ENCODE assay signal across 19 cellular contexts in genomic region chr5:24788829-24789509, GRCh38.
DNase-seq lines count a peak whose midpoint lies in the region; ATAC-seq and TF ChIP-seq lines count a peak whose summit lies in the region.
"Had no signal": no experiment of that assay in that cellular context is flagged by ENCODE, and none has a peak within 500 bp of the region (broad histone marks: within the 10 kb centered on the region; RNA-seq: fewer than 3 reads in every experiment).

No MANE protein-coding gene starts in this region.

- H3K27ac ChIP-seq in SU-DHL-6 (ENCODE audit: low read depth, low read length): no peak overlapping the region
- H3K27ac ChIP-seq: ascending aorta, KMS-11 had no signal

- no peak overlapping the region for H3K4me3 ChIP-seq in SU-DHL-6 (ENCODE audit: insufficient read depth, low read length, poor library complexity, severe bottlenecking)
- H3K4me3 ChIP-seq in fibroblast of the aortic adventitia (ENCODE audit: low read depth, low read length): no peak overlapping the region
- H3K4me3 ChIP-seq: ascending aorta had no signal

- H3K9me2 ChIP-seq in SU-DHL-6 (replicated peaks; ENCODE audit: insufficient read depth, low read length): no peaks in the 10 kb centered on the region

- H4K20me1 ChIP-seq in SU-DHL-6 (ENCODE audit: low read depth, low read length): no peaks in the 10 kb centered on the region

- H3K27me3 ChIP-seq in SU-DHL-6 (ENCODE audit: low read length): no peaks in the 10 kb centered on the region
- H3K27me3 ChIP-seq: ascending aorta had no signal

- no peak overlapping the region for H3K4me3 Mint-ChIP-seq in activated T-cell treated with anti-CD3 and anti-CD28 coated beads, Interleukin-2, amount 50 U/mL, for 24 hours
- H3K4me3 Mint-ChIP-seq: activated T-helper 17 cell treated with anti-CD3 and anti-CD28 coated beads, Interleukin-2, amount 50 U/mL, for 72 hours; naive thymus-derived CD8-positive, alpha-beta T cell; stimulated activated naive B cell treated with anti-CD40 and anti-IgM and Interleukin-4, amounts not matched to agents 10 μg/mL and 1 μg/mL and 100 μg/mL, for 72 hours had no signal

- no peaks in the 10 kb centered on the region for H3F3A ChIP-seq in SU-DHL-6 (ENCODE audit: insufficient read depth)

- ATAC-seq in GM19023 (IDR thresholded peaks at IDR 0.05; ENCODE audit: unreplicated experiment): no peak
- ATAC-seq: activated T-helper 17 cell treated with anti-CD3 and anti-CD28 coated beads, Interleukin-2, amount 50 U/mL, for 72 hours; naive thymus-derived CD8-positive, alpha-beta T cell; stimulated activated naive B cell treated with anti-CD40 and anti-IgM and Interleukin-4, amounts not matched to agents 10 μg/mL and 1 μg/mL and 100 μg/mL, for 72 hours had no signal

- H3K4me1 Mint-ChIP-seq in activated T-cell treated with anti-CD3 and anti-CD28 coated beads, Interleukin-2, amount 50 U/mL, for 24 hours (ENCODE audit: low read depth): no peaks in the 10 kb centered on the region
- H3K4me1 Mint-ChIP-seq: activated T-helper 17 cell treated with anti-CD3 and anti-CD28 coated beads, Interleukin-2, amount 50 U/mL, for 72 hours; naive thymus-derived CD8-positive, alpha-beta T cell; stimulated activated naive B cell treated with anti-CD40 and anti-IgM and Interleukin-4, amounts not matched to agents 10 μg/mL and 1 μg/mL and 100 μg/mL, for 72 hours had no signal

- H3K36me3 Mint-ChIP-seq in activated T-cell treated with anti-CD3 and anti-CD28 coated beads, Interleukin-2, amount 50 U/mL, for 24 hours (ENCODE audit: low read depth): no peaks in the 10 kb centered on the region
- H3K36me3 Mint-ChIP-seq: naive thymus-derived CD8-positive, alpha-beta T cell; stimulated activated naive B cell treated with anti-CD40 and anti-IgM and Interleukin-4, amounts not matched to agents 10 μg/mL and 1 μg/mL and 100 μg/mL, for 72 hours had no signal

- H3K4me2 ChIP-seq in SU-DHL-6 (ENCODE audit: low read depth, low read length, poor library complexity, severe bottlenecking): no peak overlapping the region
- H3K4me2 ChIP-seq: KMS-11 had no signal

- H3K27me3 Mint-ChIP-seq in activated T-cell treated with anti-CD3 and anti-CD28 coated beads, Interleukin-2, amount 50 U/mL, for 24 hours: no peaks in the 10 kb centered on the region
- H3K27me3 Mint-ChIP-seq: activated T-helper 17 cell treated with anti-CD3 and anti-CD28 coated beads, Interleukin-2, amount 50 U/mL, for 72 hours; naive thymus-derived CD8-positive, alpha-beta T cell; stimulated activated naive B cell treated with anti-CD40 and anti-IgM and Interleukin-4, amounts not matched to agents 10 μg/mL and 1 μg/mL and 100 μg/mL, for 72 hours had no signal

- no peaks in the 10 kb centered on the region; the same call in 1 of the 2 replicates for H3K9me3 ChIP-seq in SU-DHL-6 (ENCODE audit: insufficient read depth, low read length)
- H3K9me3 ChIP-seq: ascending aorta had no signal

- 0 out of 2 replicates have a peak, but pooled peaks cover 5% of the 10 kb centered on the region for H3K36me3 ChIP-seq in SU-DHL-6 (ENCODE audit: low read length)
- H3K36me3 ChIP-seq: ascending aorta had no signal

- H3K9me3 Mint-ChIP-seq in activated T-cell treated with anti-CD3 and anti-CD28 coated beads, Interleukin-2, amount 50 U/mL, for 24 hours: peaks cover 30% of the 10 kb centered on the region

- no peaks in the 10 kb centered on the region for H3K79me2 ChIP-seq in SU-DHL-6 (ENCODE audit: insufficient read depth, low read length)

- peak overlapping the region; percentile 23 for H2AFZ ChIP-seq in SU-DHL-6 (ENCODE audit: low read depth, low read length, severe bottlenecking)

- DNase-seq in GM04504 (ENCODE audit: low read depth) (peak; percentile 90), fibroblast of the aortic adventitia (ENCODE audit: low read depth) (peak; percentile 58), renal cortical epithelial cell (ENCODE audit: low read depth) (peak; percentile 9), NCI-H128 (lab: John Stamatoyannopoulos, UW; ENCODE audit: unreplicated experiment) (no peak)
- no peak for DNase-seq in activated T-cell treated with anti-CD3 and anti-CD28 coated beads, Interleukin-2, amount 50 U/mL, for 24 hours
- no peak for DNase-seq in stimulated activated CD4-positive, alpha-beta T cell treated with anti-CD3 and anti-CD28 coated beads, Interleukin-2, amount 100 ng/mL, for 48 hours
- DNase-seq: activated CD4-positive, alpha-beta T cell treated with anti-CD3 and anti-CD28 coated beads, Interleukin-2, amount 50 U/mL, for 48 hours; effector CD8-positive, alpha-beta T cell; head of caudate nucleus; naive thymus-derived CD8-positive, alpha-beta T cell; NCI-H1694 treated with DMSO at 0.1 percent for 48 hours; NCI-H524 treated with DMSO at 0.1 percent for 48 hours; stimulated activated naive B cell treated with anti-CD40 and anti-IgM and Interleukin-4, amounts not matched to agents 10 μg/mL and 1 μg/mL and 100 μg/mL, for 72 hours; T-helper 9 cell had no signal

- TF ChIP-seq CTCF in SU-DHL-6 (IDR thresholded peaks at IDR 0.05; ENCODE audit: insufficient read depth, low read length, poor library complexity, severe bottlenecking) (no peak), fibroblast of the aortic adventitia (IDR thresholded peaks at IDR 0.05; ENCODE audit: insufficient read depth, low read length) (no peak)

- H3K27ac Mint-ChIP-seq in activated T-cell treated with anti-CD3 and anti-CD28 coated beads, Interleukin-2, amount 50 U/mL, for 24 hours: no peak overlapping the region
- H3K27ac Mint-ChIP-seq: activated T-helper 17 cell treated with anti-CD3 and anti-CD28 coated beads, Interleukin-2, amount 50 U/mL, for 72 hours; naive thymus-derived CD8-positive, alpha-beta T cell; stimulated activated naive B cell treated with anti-CD40 and anti-IgM and Interleukin-4, amounts not matched to agents 10 μg/mL and 1 μg/mL and 100 μg/mL, for 72 hours had no signal

- H3K9ac ChIP-seq in SU-DHL-6 (ENCODE audit: low read length): no peak overlapping the region
- H3K9ac ChIP-seq: KMS-11 had no signal

Comparison
In these comparisons a context has a peak if more than half of its experiments do, and no peak if none do; other contexts are left out.
1. DNase-seq: peak in GM04504 (single experiment), fibroblast of the aortic adventitia (single experiment) and renal cortical epithelial cell (single experiment); none in activated T-cell treated with anti-CD3 and anti-CD28 coated beads, Interleukin-2, amount 50 U/mL, for 24 hours (single experiment), NCI-H128 (single experiment) and stimulated activated CD4-positive, alpha-beta T cell treated with anti-CD3 and anti-CD28 coated beads, Interleukin-2, amount 100 ng/mL, for 48 hours (0 of 2).